ENCODE assay signal across 15 cellular contexts in the genomic region with DNA sequence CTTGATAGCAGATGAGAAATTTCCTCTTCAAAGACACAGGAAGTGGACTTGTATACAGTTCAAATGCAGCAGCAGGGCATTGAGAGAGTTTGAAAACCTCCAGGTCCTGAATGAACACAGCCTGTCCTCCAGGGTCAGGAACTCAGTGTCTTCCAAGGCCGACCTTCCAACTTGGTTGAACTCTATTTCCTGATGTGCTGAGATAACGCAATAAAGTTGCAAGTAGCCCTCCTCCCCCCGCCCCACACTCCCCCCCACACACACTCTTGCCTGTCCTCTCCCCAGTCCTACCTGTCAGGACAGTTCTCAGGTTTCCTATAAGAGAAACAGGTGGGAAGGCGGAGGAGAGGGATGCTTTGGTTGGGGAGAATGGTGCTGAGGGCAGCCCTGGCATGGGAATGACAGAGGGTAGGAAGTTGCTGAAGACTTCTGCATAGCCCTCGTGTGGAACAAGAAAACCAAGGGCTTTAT.
"Had no signal": no experiment of that assay in that cellular context is flagged by ENCODE, and none has a peak within 500 bp of the region (broad histone marks: within the 10 kb centered on the region; RNA-seq: fewer than 3 reads in every experiment).

No MANE protein-coding gene starts in this region.

- H3K9me3 ChIP-seq: left lung, mucosa of descending colon, neutrophil, thoracic aorta had no signal

- H3K4me3 Mint-ChIP-seq: endodermal cell; naive thymus-derived CD8-positive, alpha-beta T cell; stimulated activated effector memory CD8-positive, alpha-beta T cell treated with anti-CD3 and anti-CD28 coated beads, Interleukin-12 subunit alpha, Interleukin-12 subunit beta, amount 100 ng/mL, for 72 hours had no signal

- H3K4me1 Mint-ChIP-seq: naive thymus-derived CD8-positive, alpha-beta T cell had no signal

- H3K27ac ChIP-seq: dorsolateral prefrontal cortex, hepatocyte, left lung, neutrophil, parathyroid adenoma, thoracic aorta had no signal

- H3K9ac ChIP-seq: parathyroid adenoma had no signal

- H3K79me2 ChIP-seq: hepatocyte, parathyroid adenoma had no signal

- H3K27ac Mint-ChIP-seq: endodermal cell; naive thymus-derived CD8-positive, alpha-beta T cell; stimulated activated effector memory CD8-positive, alpha-beta T cell treated with anti-CD3 and anti-CD28 coated beads, Interleukin-12 subunit alpha, Interleukin-12 subunit beta, amount 100 ng/mL, for 72 hours had no signal

- H3K4me2 ChIP-seq: hepatocyte had no signal

- H2AFZ ChIP-seq: hepatocyte, parathyroid adenoma had no signal

- DNase-seq: activated CD4-positive, alpha-beta T cell treated with anti-CD3 and anti-CD28 coated beads, Interleukin-2, amount 50 U/mL, for 1 hour; activated CD8-positive, alpha-beta memory T cell treated with anti-CD3 and anti-CD28 coated beads for 24 hours; dorsolateral prefrontal cortex; endodermal cell; left lung; mucosa of descending colon; naive thymus-derived CD8-positive, alpha-beta T cell; retina; T-helper 2 cell had no signal

- H3K27me3 ChIP-seq: hepatocyte, left lung had no signal

- H3K36me3 ChIP-seq: left lung, neutrophil, thoracic aorta had no signal

- H3K36me3 Mint-ChIP-seq: naive thymus-derived CD8-positive, alpha-beta T cell; stimulated activated effector memory CD8-positive, alpha-beta T cell treated with anti-CD3 and anti-CD28 coated beads, Interleukin-12 subunit alpha, Interleukin-12 subunit beta, amount 100 ng/mL, for 72 hours had no signal

- ATAC-seq: activated CD4-positive, CD25-positive, alpha-beta regulatory T cell treated with anti-CD3 and anti-CD28 coated beads, Interleukin-2, amount 50 U/mL, for 24 hours; left lung; mucosa of descending colon; naive thymus-derived CD8-positive, alpha-beta T cell; stimulated activated effector memory CD8-positive, alpha-beta T cell treated with anti-CD3 and anti-CD28 coated beads, Interleukin-12 subunit alpha, Interleukin-12 subunit beta, amount 100 ng/mL, for 72 hours had no signal

- H3K4me3 ChIP-seq: dorsolateral prefrontal cortex, hepatocyte, left lung, mucosa of descending colon, thoracic aorta had no signal

- H3K4me1 ChIP-seq: parathyroid adenoma had no signal

- H3K9me3 Mint-ChIP-seq: endodermal cell; naive thymus-derived CD8-positive, alpha-beta T cell; stimulated activated effector memory CD8-positive, alpha-beta T cell treated with anti-CD3 and anti-CD28 coated beads, Interleukin-12 subunit alpha, Interleukin-12 subunit beta, amount 100 ng/mL, for 72 hours had no signal
